ENCODE assay signal across 1 cellular context in the genomic region with DNA sequence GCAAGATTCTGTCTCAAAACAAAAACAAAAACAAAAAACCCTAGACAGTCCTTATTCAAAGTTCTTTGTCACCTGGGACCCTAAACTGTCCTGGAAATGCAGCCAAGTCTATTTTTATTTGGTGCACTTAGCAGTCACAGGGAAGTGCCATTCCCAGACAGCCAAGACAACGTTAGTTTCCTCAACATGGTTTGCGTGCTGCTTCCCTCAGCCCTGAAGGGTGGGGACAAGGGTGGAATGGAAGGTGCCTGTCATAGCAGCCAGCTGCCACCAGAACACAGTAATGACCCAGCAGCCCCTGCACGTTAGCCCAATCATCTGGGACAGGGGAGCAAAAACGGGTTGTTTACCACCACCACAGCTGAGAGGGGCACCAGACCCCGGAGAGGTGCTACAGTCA.
TF ChIP-seq lines count a peak whose summit lies in the region.

No MANE protein-coding gene starts in this region.

TF ChIP-seq in IMR-90, 13 proteins besides CTCF, POLR2A, EP300 and RAD21:
- no peak for TF ChIP-seq BHLHE40 (IDR thresholded peaks at IDR 0.05; ENCODE audit: low read depth, low read length)
- TF ChIP-seq RCOR1 (IDR thresholded peaks at IDR 0.05; ENCODE audit: insufficient replicate concordance, low read length), result no peak
- no peak for TF ChIP-seq CEBPB (IDR thresholded peaks at IDR 0.05; ENCODE audit: low read depth, low read length)
- TF ChIP-seq MAZ (IDR thresholded peaks at IDR 0.05; ENCODE audit: borderline replicate concordance, low read depth, low read length), result no peak
- no peak for TF ChIP-seq CHD1 (IDR thresholded peaks at IDR 0.05; ENCODE audit: low read depth, low read length)
- TF ChIP-seq USF2 (IDR thresholded peaks at IDR 0.05; ENCODE audit: low read depth, low read length), result no peak
- no peak for TF ChIP-seq NFE2L2 (IDR thresholded peaks at IDR 0.05; ENCODE audit: low read depth, low read length)
- TF ChIP-seq FOS (IDR thresholded peaks at IDR 0.05; ENCODE audit: low read depth, low read length), result no peak
- no peak for TF ChIP-seq MXI1 (IDR thresholded peaks at IDR 0.05; ENCODE audit: borderline replicate concordance, low read depth, low read length)
- no peak for TF ChIP-seq MAFK (IDR thresholded peaks at IDR 0.05; ENCODE audit: low read depth, low read length)
- TF ChIP-seq RFX5 (IDR thresholded peaks at IDR 0.05; ENCODE audit: low read depth, low read length), result no peak
- TF ChIP-seq SMC3 (IDR thresholded peaks at IDR 0.05; ENCODE audit: low read depth, low read length), result no peak
